8 cellular contexts compared by ENCODE assay signal in genomic region chr11:120337133-120337895, GRCh38. TPM values are rescaled to one million over a fixed set of nuclear protein-coding genes. Genes with fewer than 3 reads are reported as not detected.
A peak's percentile ranks its signal among the peaks of the same experiment; 100 is the strongest.
DNase-seq lines count a peak whose midpoint lies in the region; ATAC-seq and FAIRE-seq lines count a peak whose summit lies in the region.

No MANE protein-coding gene starts in this region.

- no peaks in the 10 kb centered on the region for H3K4me1 ChIP-seq in NT2/D1 (ENCODE audit: insufficient read depth, insufficient read length)
- peaks cover 0 to 6% of the 10 kb centered on the region in 2 donors for H3K4me1 ChIP-seq in small intestine (ENCODE audit: control insufficient read depth in 2 of 2, insufficient read depth in 1 of 2, low read depth in 1 of 2, low read length in 1 of 2)

- no peaks in the 10 kb centered on the region for H3K27me3 ChIP-seq in NT2/D1 (ENCODE audit: insufficient read depth, insufficient read length)
- no peaks in the 10 kb centered on the region for H3K27me3 ChIP-seq in small intestine (ENCODE audit: control insufficient read depth in 2 of 2, insufficient read depth in 2 of 2, low read length in 2 of 2)

- H3K36me3 ChIP-seq in NT2/D1 (ENCODE audit: insufficient read depth, insufficient read length, low read length) (no peaks in the 10 kb centered on the region), small intestine (ENCODE audit: control insufficient read depth in 2 of 2, insufficient read depth in 2 of 2, low read length in 2 of 2) (no peaks in the 10 kb centered on the region)

- no peak for FAIRE-seq in small intestine (lab: Jason Lieb, UNC)

- H3K9me3 ChIP-seq in NT2/D1 (ENCODE audit: insufficient read depth, low read length): no peaks in the 10 kb centered on the region
- H3K9me3 ChIP-seq in small intestine (ENCODE audit: control insufficient read depth, low read depth): no peaks in the 10 kb centered on the region

- 1 to 4% (median 4%) methylated on average over 21 of the region's 21 CpGs for WGBS in small intestine, 3 donors

- DNase-seq in NCI-H1092 treated with DMSO at 0.1 percent for 48 hours (lab: John Stamatoyannopoulos, UW) (peak; percentile 57), NCI-H1092 (lab: John Stamatoyannopoulos, UW) (no peak), NT2/D1 (ENCODE audit: low read depth, low spot score) (no peak), astrocyte of the hippocampus (ENCODE audit: low read depth, low spot score) (peak; percentile 54), iPS-NIHi11 (ENCODE audit: low spot score) (peak; percentile 26), small intestine (peak; percentile 45), COLO829 (ENCODE audit: low spot score) (no peak)

- H3K27ac ChIP-seq in small intestine (ENCODE audit: low read depth in 1 of 2, low read length in 1 of 2): peak overlapping the region; percentile 93 to 96

- peak overlapping the region; percentile 87 for H3K9ac ChIP-seq in NT2/D1 (ENCODE audit: insufficient read length, low read depth)

- ATAC-seq in GM18868 (IDR thresholded peaks at IDR 0.05; ENCODE audit: unreplicated experiment): no peak

- H3K4me3 ChIP-seq in NT2/D1 (ENCODE audit: insufficient read length, low read depth) (peak overlapping the region; percentile 63), small intestine (ENCODE audit: low read depth in 1 of 2, low read length in 2 of 2) (peak overlapping the region; percentile 55 to 97)

RNA-seq across cellular contexts. Expression of gene ARHGEF12, which starts 1.1 kb away (rescaled TPM):
- 10 to 100 TPM; 15.1 to 22.3 (median 22.1) TPM for polyA plus RNA-seq in small intestine

RNA-seq across cellular contexts. Expression of gene TLCD5, which starts 12.2 kb away (rescaled TPM):
- polyA plus RNA-seq in small intestine: 1 to 10 TPM in 1 of 3 donors, under 1 TPM in 1, not detected in 1; 0.54 to 1.7 TPM

Comparison
In these comparisons a context has a peak if more than half of its experiments do, and no peak if none do; other contexts are left out.
1. DNase-seq: peak in NCI-H1092 treated with DMSO at 0.1 percent for 48 hours (single experiment), astrocyte of the hippocampus (single experiment), iPS-NIHi11 (single experiment) and small intestine (single experiment); none in NCI-H1092 (single experiment), NT2/D1 (single experiment) and COLO829 (single experiment).